Comparison of ENCODE assay signal across 1 cellular context in genomic region chr15:74128785-74129350, GRCh38.
TF ChIP-seq lines count a peak whose summit lies in the region.

No MANE protein-coding gene starts in this region.

TF ChIP-seq in HEK293, 187 proteins besides CTCF, POLR2A, EP300 and RAD21 (continued from another document):
- no peak for TF ChIP-seq ZNF513 (tag by site-specific recombination; IDR thresholded peaks at IDR 0.05)
- no peak for TF ChIP-seq ZNF391 (tag by site-specific recombination; IDR thresholded peaks at IDR 0.05; ENCODE audit: borderline replicate concordance, low read depth)
- TF ChIP-seq ZSCAN18 (tag by site-specific recombination; IDR thresholded peaks at IDR 0.05), result no peak
- TF ChIP-seq ZFHX2 (tag by site-specific recombination; conservative IDR thresholded peaks at IDR 0.05), result no peak
- no peak for TF ChIP-seq ZNF132 (tag by site-specific recombination; IDR thresholded peaks at IDR 0.05; ENCODE audit: borderline replicate concordance)
